ENCODE assay signal across 22 cellular contexts in genomic region chr5:31477516-31477915, GRCh38. TPM values are rescaled to one million over a fixed set of nuclear protein-coding genes. Genes with fewer than 3 reads are reported as not detected.
DNase-seq lines count a peak whose midpoint lies in the region; ATAC-seq, FAIRE-seq and TF ChIP-seq lines count a peak whose summit lies in the region.
"Had no signal": no experiment of that assay in that cellular context is flagged by ENCODE, and none has a peak within 500 bp of the region (broad histone marks: within the 10 kb centered on the region; RNA-seq: fewer than 3 reads in every experiment).

No MANE protein-coding gene starts in this region.

- TF ChIP-seq EP300 in K562 (IDR thresholded peaks at IDR 0.05; ENCODE audit: low read length) = no peak

- 0 out of 2 replicates have a peak, but pooled peaks cover 3% of the 10 kb centered on the region for H4K20me1 ChIP-seq in K562 (replicated peaks; ENCODE audit: control insufficient read depth, insufficient read depth, low read length)

- H3K36me3 ChIP-seq in K562 (ENCODE audit: control insufficient read depth, insufficient read depth, low read length) = peaks cover 65% of the 10 kb centered on the region
- H3K36me3 ChIP-seq: SJSA1 had no signal

- intact Hi-C loops in activated CD4-positive, alpha-beta T cell treated with anti-CD3 and anti-CD28 coated beads for 36 hours (cut with DNase I, micrococcal nuclease) = no loop called here
- intact Hi-C loops in K562 (cut with micrococcal nuclease) = no loop called here

- 97% methylated on average over 2 of the region's 2 CpGs for WGBS in K562 (ENCODE audit: insufficient coverage, low coverage, missing lambda C conversion rate)

- H3K9me3 Mint-ChIP-seq in activated CD4-positive, alpha-beta T cell treated with anti-CD3 and anti-CD28 coated beads for 36 hours (ENCODE audit: low read depth) = no peaks in the 10 kb centered on the region

- POLR2A ChIA-PET in activated CD4-positive, alpha-beta T cell treated with anti-CD3 and anti-CD28 coated beads for 36 hours (lab: Charles Lee) = no interaction called here
- POLR2A ChIA-PET in K562 (lab: Yijun Ruan, JAX) = no interaction called here

- no peaks in the 10 kb centered on the region for H3K9me1 ChIP-seq in K562 (ENCODE audit: control insufficient read depth, insufficient read depth, low read length)

- in situ Hi-C loops in K562 (cut with MboI) = no loop called here

- H3K36me3 Mint-ChIP-seq in activated CD4-positive, alpha-beta T cell treated with anti-CD3 and anti-CD28 coated beads for 36 hours (ENCODE audit: low read depth) = peaks cover 42% of the 10 kb centered on the region

- DNase-seq in activated CD4-positive, alpha-beta T cell treated with anti-CD3 and anti-CD28 coated beads for 36 hours = peak; percentile 14
- DNase-seq in activated CD4-positive, alpha-beta T cell treated with anti-CD3 and anti-CD28 coated beads, Interleukin-2, amount 50 U/mL, for 48 hours = no peak
- DNase-seq in HCEC 1CT (peak; percentile 17), K562 (ENCODE audit: extremely low read depth in 1 of 4, low spot score in 3 of 4) (no peak), HTR-8/SVneo (ENCODE audit: insufficient read length, low spot score) (no peak), NCI-H82 (lab: John Stamatoyannopoulos, UW) (no peak)
- peak; percentile 29 for DNase-seq in stimulated activated CD8-positive, alpha-beta memory T cell treated with anti-CD3 and anti-CD28 coated beads, Interleukin-4, amount 100 ng/mL, for 48 hours
- DNase-seq: CD4-positive, CD25-positive, alpha-beta regulatory T cell; DMS53; GOT3; KG1; MM.1S; NCI-H2029; NCI-H524; NCI-H774; Right ventricle myocardium superior; RPMI8226 had no signal

- H3K9ac ChIP-seq in K562 (ENCODE audit: insufficient read depth in 1 of 2, low read depth in 2 of 2, low read length in 2 of 2) = no peak overlapping the region
- H3K9ac ChIP-seq: BLaER1 had no signal

- no peaks in the 10 kb centered on the region for H3K79me2 ChIP-seq in K562 (ENCODE audit: control insufficient read depth, insufficient read depth, low read length)

- no peak for TF ChIP-seq POLR2A in K562 (conservative IDR thresholded peaks at IDR 0.05)

- TF ChIP-seq CTCF in K562 (IDR thresholded peaks at IDR 0.05 in 2 of 3, conservative IDR thresholded peaks at IDR 0.05 in 1 of 3; ENCODE audit: insufficient read depth in 2 of 3, low read depth in 1 of 3, low read length in 3 of 3) = no peak

- ATAC-seq in activated CD4-positive, alpha-beta T cell treated with anti-CD3 and anti-CD28 coated beads for 36 hours = peak; percentile 55
- no peak for ATAC-seq in K562
- ATAC-seq: HepG2 had no signal

- H3K27ac ChIP-seq in K562 (ENCODE audit: extremely low read depth, low read depth, low read length) = no peak overlapping the region
- H3K27ac ChIP-seq: BLaER1, SJSA1 had no signal

- H3K4me1 ChIP-seq in K562 (replicated peaks in 1 of 2; ENCODE audit: control insufficient read depth in 2 of 2, insufficient read depth in 2 of 2, low read length in 2 of 2) = no peaks in the 10 kb centered on the region
- H3K4me1 ChIP-seq: BLaER1, HAP-1 had no signal

- TF ChIP-seq RAD21 in K562 (CRISPR knock-in tag; conservative IDR thresholded peaks at IDR 0.05 in 1 of 2, IDR thresholded peaks at IDR 0.05 in 1 of 2) = no peak

- H3K4me3 ChIP-seq in K562 = no peak overlapping the region
- H3K4me3 ChIP-seq: BLaER1, HAP-1, SJSA1 had no signal

- no peaks in the 10 kb centered on the region for H3K27me3 ChIP-seq in K562 (ENCODE audit: control insufficient read depth in 2 of 2, insufficient read depth in 2 of 2, low read length in 2 of 2)
- H3K27me3 ChIP-seq: BLaER1, SJSA1 had no signal

- H3K4me1 Mint-ChIP-seq in activated CD4-positive, alpha-beta T cell treated with anti-CD3 and anti-CD28 coated beads for 36 hours = no peaks in the 10 kb centered on the region

- H3K27ac Mint-ChIP-seq in activated CD4-positive, alpha-beta T cell treated with anti-CD3 and anti-CD28 coated beads for 36 hours = no peak overlapping the region

- H3K27me3 Mint-ChIP-seq in activated CD4-positive, alpha-beta T cell treated with anti-CD3 and anti-CD28 coated beads for 36 hours = no peaks in the 10 kb centered on the region
- H3K27me3 Mint-ChIP-seq: CD4-positive, CD25-positive, alpha-beta regulatory T cell had no signal

- FAIRE-seq in K562 (lab: Jason Lieb, UNC) (no peak), HTR-8/SVneo (lab: Jason Lieb, UNC) (no peak)
- FAIRE-seq: A204.1, HepG2 had no signal

- CTCF ChIA-PET in activated CD4-positive, alpha-beta T cell treated with anti-CD3 and anti-CD28 coated beads for 36 hours (lab: Charles Lee) = no interaction called here
- CTCF ChIA-PET in K562 (lab: Yijun Ruan, JAX; ENCODE audit: low intra/inter-chr PET ratio) = no interaction called here

- no peak overlapping the region for H3K4me2 ChIP-seq in K562 (ENCODE audit: insufficient read depth, low read length)
- H3K4me2 ChIP-seq: BLaER1 had no signal

- H3K4me3 Mint-ChIP-seq in activated CD4-positive, alpha-beta T cell treated with anti-CD3 and anti-CD28 coated beads for 36 hours = no peak overlapping the region
- H3K4me3 Mint-ChIP-seq: CD4-positive, CD25-positive, alpha-beta regulatory T cell had no signal

- H2AFZ ChIP-seq in K562 (ENCODE audit: low read depth, low read length) = no peak overlapping the region

- H3K9me3 ChIP-seq in K562 (replicated peaks; ENCODE audit: control insufficient read depth, insufficient read depth, low read depth, low read length) = no peaks in the 10 kb centered on the region
- H3K9me3 ChIP-seq: BLaER1, HAP-1, SJSA1 had no signal

- BruUV-seq in K562 (replicated peaks; lab: Mats Ljungman, UMichigan) = no TSS peak

TF ChIP-seq in K562, 482 proteins besides CTCF, POLR2A, EP300 and RAD21:
- TF ChIP-seq NFIC (IDR thresholded peaks at IDR 0.05) = peak; percentile 50
- TF ChIP-seq FOXP1 (CRISPR knock-in tag; IDR thresholded peaks at IDR 0.05) = no peak
TF ChIP-seq in K562: peak in this region for 1.

RNA-seq across cellular contexts. Expression of gene DROSHA, which starts 54.4 kb away (rescaled TPM):
- total RNA-seq in activated CD4-positive, alpha-beta T cell treated with anti-CD3 and anti-CD28 coated beads for 36 hours = 10 to 100 TPM; 84.3 to 94.4 TPM
- total RNA-seq in K562 (2011; cell fraction: chromatin; rRNA removed; ENCODE audit: low replicate concordance) = 199 and 361 TPM in 2 replicates
- 84.9 and 101 TPM in 2 replicates for total RNA-seq in K562 (2011; cell fraction: nucleolus; rRNA removed)
- total RNA-seq in K562 (2011; cell fraction: nucleoplasm; rRNA removed) = 121 and 152 TPM in 2 replicates
- 74.3 and 75.7 TPM in 2 replicates for total RNA-seq in K562 (2014; rRNA removed)
- total RNA-seq in K562 (2014; rRNA removed; fragmentation: Illumina TruSeq; extraction: Trizol) = 56.5 and 59.7 TPM in 2 replicates
- 52.8 and 61.4 TPM in 2 replicates for total RNA-seq in K562 (2015; rRNA removed; fragmentation: Illumina TruSeq; extraction: Trizol)
- total RNA-seq in K562 (2021) = 96.7 and 109 TPM in 2 replicates
- polyA plus RNA-seq in K562 (2011; rRNA removed) = 68.9 and 75.6 TPM in 2 replicates
- 38.4 and 56.0 TPM in 2 replicates for polyA plus RNA-seq in K562 (2011; cell fraction: cytosol; rRNA removed)
- 154 and 159 TPM in 2 replicates for polyA plus RNA-seq in K562 (2011; cell fraction: nucleus; rRNA removed)
- 41.7 and 67.6 TPM in 2 replicates for polyA plus RNA-seq in K562 (2012)
- polyA plus RNA-seq in K562 (2014; fragmentation: Illumina TruSeq; extraction: Trizol) = 59.7 and 71.6 TPM in 2 replicates
- 10 to 100 TPM; 52.5 to 60.7 TPM for polyA plus RNA-seq in K562 (2014; fragmentation: Nextera tagmentation; extraction: Ambion mirVana)
- 62.8 and 96.5 TPM in 2 replicates for polyA plus RNA-seq in K562 (2014; rRNA removed)
- polyA minus RNA-seq in K562 (2011; rRNA and poly(A)+ RNA removed) = 290 and 310 TPM in 2 replicates
- 46.4 and 69.8 TPM in 2 replicates for polyA minus RNA-seq in K562 (2011; cell fraction: cytosol; rRNA and poly(A)+ RNA removed)
- 98.0 and 140 TPM in 2 replicates for polyA minus RNA-seq in K562 (2011; cell fraction: nucleus; rRNA and poly(A)+ RNA removed)

RNA-seq across cellular contexts. Expression of gene C5orf22, which starts 54.6 kb away (rescaled TPM):
- 10 to 100 TPM; 25.2 to 30.6 TPM for total RNA-seq in activated CD4-positive, alpha-beta T cell treated with anti-CD3 and anti-CD28 coated beads for 36 hours
- 24.7 and 55.1 TPM in 2 replicates for total RNA-seq in K562 (2011; cell fraction: chromatin; rRNA removed; ENCODE audit: low replicate concordance)
- total RNA-seq in K562 (2011; cell fraction: nucleolus; rRNA removed) = 13.5 and 17.8 TPM in 2 replicates
- total RNA-seq in K562 (2011; cell fraction: nucleoplasm; rRNA removed) = 22.7 and 34.7 TPM in 2 replicates
- total RNA-seq in K562 (2014; rRNA removed) (22.7 and 27.6 TPM in 2 replicates), K562 (2014; rRNA removed; fragmentation: Illumina TruSeq; extraction: Trizol) (42.6 and 45.2 TPM in 2 replicates), K562 (2015; rRNA removed; fragmentation: Illumina TruSeq; extraction: Trizol) (36.5 and 39.3 TPM in 2 replicates), K562 (2021) (38.2 and 40.7 TPM in 2 replicates)
- polyA plus RNA-seq in K562 (2011; rRNA removed) (37.7 and 56.7 TPM in 2 replicates), K562 (2014; fragmentation: Illumina TruSeq; extraction: Trizol) (38.5 and 49.7 TPM in 2 replicates), K562 (2014; fragmentation: Nextera tagmentation; extraction: Ambion mirVana) (10 to 100 TPM; 32.1 to 35.3 TPM), K562 (2014; rRNA removed) (27.5 and 30.0 TPM in 2 replicates)
- 25.3 and 32.6 TPM in 2 replicates for polyA plus RNA-seq in K562 (2011; cell fraction: cytosol; rRNA removed)
- polyA plus RNA-seq in K562 (2011; cell fraction: nucleus; rRNA removed) = 10.5 and 14.5 TPM in 2 replicates
- 21.9 and 25.8 TPM in 2 replicates for polyA plus RNA-seq in K562 (2012)
- 49.1 and 54.9 TPM in 2 replicates for polyA minus RNA-seq in K562 (2011; rRNA and poly(A)+ RNA removed)
- 13.6 and 21.8 TPM in 2 replicates for polyA minus RNA-seq in K562 (2011; cell fraction: cytosol; rRNA and poly(A)+ RNA removed)
- polyA minus RNA-seq in K562 (2011; cell fraction: nucleus; rRNA and poly(A)+ RNA removed) = 22.0 and 22.2 TPM in 2 replicates

Comparison
In these comparisons a context has a peak if more than half of its experiments do, and no peak if none do; other contexts are left out.
1. DNase-seq: peak in activated CD4-positive, alpha-beta T cell treated with anti-CD3 and anti-CD28 coated beads for 36 hours (single experiment), HCEC 1CT (single experiment) and stimulated activated CD8-positive, alpha-beta memory T cell treated with anti-CD3 and anti-CD28 coated beads, Interleukin-4, amount 100 ng/mL, for 48 hours (single experiment); none in activated CD4-positive, alpha-beta T cell treated with anti-CD3 and anti-CD28 coated beads, Interleukin-2, amount 50 U/mL, for 48 hours (0 of 2), K562 (0 of 4), HTR-8/SVneo (single experiment) and NCI-H82 (single experiment).